In the genomic region with DNA sequence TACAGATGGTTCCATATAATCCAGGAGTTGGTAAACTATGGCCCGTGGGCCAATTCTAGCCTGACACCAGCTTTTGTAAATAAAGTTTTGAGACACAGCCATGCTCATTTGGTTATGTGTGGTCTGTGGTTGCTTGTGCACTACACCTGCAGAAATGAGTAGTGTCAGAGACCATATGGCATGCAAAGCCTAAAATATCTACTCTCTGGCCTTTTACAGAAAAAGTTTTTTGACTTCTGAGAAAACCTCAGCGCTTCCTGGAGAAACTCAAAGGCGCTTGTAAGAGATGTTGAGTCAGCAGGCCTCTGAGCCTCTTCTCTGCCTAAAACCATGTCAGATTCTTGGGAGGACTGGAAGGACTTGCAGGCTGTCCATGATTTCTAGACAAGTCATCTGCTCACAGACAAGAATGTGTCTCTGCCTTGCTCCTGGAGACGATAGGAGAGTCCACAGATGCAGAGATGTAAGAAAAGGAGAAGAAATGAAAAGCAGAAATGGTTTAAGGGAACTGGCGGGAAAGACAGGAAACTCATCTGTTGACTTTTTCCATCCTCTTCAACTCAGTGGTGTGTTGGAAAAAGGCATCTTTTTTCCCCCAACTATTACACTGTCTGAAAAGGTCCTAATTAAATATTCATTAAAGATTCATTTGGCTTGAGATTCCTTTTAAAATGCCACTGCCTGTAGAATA, we compare ENCODE assay signal across 1 cellular context.
TF ChIP-seq lines count a peak whose summit lies in the region.

No MANE protein-coding gene starts in this region.

TF ChIP-seq in GM12878, 131 proteins besides CTCF, POLR2A, EP300 and RAD21 (continued from another document):
- TF ChIP-seq ATF2 (IDR thresholded peaks at IDR 0.05; ENCODE audit: low read length) (no peak), BCL11A (IDR thresholded peaks at IDR 0.05; ENCODE audit: low read depth, low read length) (peak; percentile 94), POU2F2 (IDR thresholded peaks at IDR 0.05; ENCODE audit: borderline replicate concordance, low read depth, low read length) (peak; percentile 99), TCF12 (IDR thresholded peaks at IDR 0.05; ENCODE audit: low read depth, low read length) (peak; percentile 97), ZNF24 (IDR thresholded peaks at IDR 0.05) (0 out of 2 replicates have a peak, but pooled peaks have one; percentile 45), ZNF592 (IDR thresholded peaks at IDR 0.05) (no peak), SP1 (IDR thresholded peaks at IDR 0.05; ENCODE audit: low read depth, low read length) (peak; percentile 51), IRF4 (IDR thresholded peaks at IDR 0.05; ENCODE audit: low read depth, low read length) (peak; percentile 91), ZNF207 (IDR thresholded peaks at IDR 0.05; ENCODE audit: borderline replicate concordance) (0 out of 2 replicates have a peak, but pooled peaks have one; percentile 40), ZBED1 (IDR thresholded peaks at IDR 0.05; ENCODE audit: borderline replicate concordance) (peak; percentile 86; the same call in 1 of the 2 replicates), SUZ12 (IDR thresholded peaks at IDR 0.05; ENCODE audit: unreplicated experiment) (no peak), RELA (IDR thresholded peaks at IDR 0.05; ENCODE audit: borderline replicate concordance, partially characterized antibody) (no peak), NR2F1 (conservative IDR thresholded peaks at IDR 0.05) (peak; percentile 75), RBBP5 (conservative IDR thresholded peaks at IDR 0.05) (no peak), SIN3A (IDR thresholded peaks at IDR 0.05; ENCODE audit: low read depth, low read length) (no peak), ZBTB4 (CRISPR knock-in tag; IDR thresholded peaks at IDR 0.05) (no peak), MYC (IDR thresholded peaks at IDR 0.05; ENCODE audit: insufficient read depth, insufficient read length, insufficient replicate concordance, low read length, severe bottlenecking) (no peak), SPI1 (IDR thresholded peaks at IDR 0.05; ENCODE audit: borderline replicate concordance, insufficient read depth, low read depth, low read length) (peak; percentile 39; the same call in 1 of the 2 replicates), ATF7 (IDR thresholded peaks at IDR 0.05; ENCODE audit: low read depth) (peak; percentile 77), SIX5 (IDR thresholded peaks at IDR 0.05; ENCODE audit: low read depth, low read length, severe bottlenecking) (no peak), RAD51 (IDR thresholded peaks at IDR 0.05) (no peak), YBX1 (IDR thresholded peaks at IDR 0.05) (no peak)
- TF ChIP-seq, protein P1, sequence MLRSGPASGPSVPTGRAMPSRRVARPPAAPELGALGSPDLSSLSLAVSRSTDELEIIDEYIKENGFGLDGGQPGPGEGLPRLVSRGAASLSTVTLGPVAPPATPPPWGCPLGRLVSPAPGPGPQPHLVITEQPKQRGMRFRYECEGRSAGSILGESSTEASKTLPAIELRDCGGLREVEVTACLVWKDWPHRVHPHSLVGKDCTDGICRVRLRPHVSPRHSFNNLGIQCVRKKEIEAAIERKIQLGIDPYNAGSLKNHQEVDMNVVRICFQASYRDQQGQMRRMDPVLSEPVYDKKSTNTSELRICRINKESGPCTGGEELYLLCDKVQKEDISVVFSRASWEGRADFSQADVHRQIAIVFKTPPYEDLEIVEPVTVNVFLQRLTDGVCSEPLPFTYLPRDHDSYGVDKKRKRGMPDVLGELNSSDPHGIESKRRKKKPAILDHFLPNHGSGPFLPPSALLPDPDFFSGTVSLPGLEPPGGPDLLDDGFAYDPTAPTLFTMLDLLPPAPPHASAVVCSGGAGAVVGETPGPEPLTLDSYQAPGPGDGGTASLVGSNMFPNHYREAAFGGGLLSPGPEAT (IDR thresholded peaks at IDR 0.05; ENCODE audit: low read depth), result peak; percentile 65
TF ChIP-seq in GM12878: peak in this region for 49.
